Comparison of ENCODE assay signal across 8 cellular contexts in the genomic region with DNA sequence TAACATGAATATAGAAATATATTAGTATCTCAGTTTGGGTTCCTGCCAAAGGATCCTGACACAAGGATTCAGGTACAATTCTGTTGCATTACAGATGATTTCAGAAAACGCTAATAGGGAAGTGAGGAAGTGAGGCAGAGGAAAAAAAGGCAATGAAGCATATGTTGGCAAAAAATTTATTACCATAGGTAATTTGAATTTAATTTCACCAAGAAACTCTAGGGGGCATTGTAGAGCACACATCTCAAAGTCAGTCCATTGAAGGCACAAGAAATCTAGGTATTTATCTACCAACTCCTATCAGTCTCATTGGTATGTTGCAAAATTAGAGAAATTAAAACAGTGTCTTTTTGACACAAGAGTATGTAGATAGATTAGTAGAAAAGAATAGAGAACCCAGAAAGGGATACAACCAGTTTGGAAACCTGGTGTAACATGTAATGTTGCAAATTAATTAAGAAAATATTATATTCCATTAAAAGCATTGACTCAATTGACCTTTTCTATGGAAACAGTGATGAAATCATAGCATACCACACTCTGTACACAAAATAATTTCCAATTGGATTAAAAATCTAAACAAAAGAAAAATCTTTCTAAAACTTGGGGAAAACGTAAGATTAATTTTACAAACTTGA.
A peak's percentile ranks its signal among the peaks of the same experiment; 100 is the strongest.
DNase-seq lines count a peak whose midpoint lies in the region; ATAC-seq and TF ChIP-seq lines count a peak whose summit lies in the region.

No MANE protein-coding gene starts in this region.

- peak; percentile 24 for DNase-seq in NCI-H1105 treated with DMSO at 0.1 percent for 48 hours (lab: John Stamatoyannopoulos, UW)
- DNase-seq in NCI-H1105 (lab: John Stamatoyannopoulos, UW), result no peak
- peak; percentile 35 for DNase-seq in M059J (ENCODE audit: low read depth)
- peak; percentile 6 for DNase-seq in astrocyte of the spinal cord (ENCODE audit: low read depth, low spot score)
- DNase-seq in activated T-cell treated with anti-CD3 and anti-CD28 coated beads for 4 hours, result no peak
- no peak for DNase-seq in left colon

- H3K27me3 Mint-ChIP-seq in nephron (ENCODE audit: low read depth), result no peaks in the 10 kb centered on the region

- H3K4me1 Mint-ChIP-seq in nephron, result no peaks in the 10 kb centered on the region

- in situ Hi-C loops in astrocyte of the spinal cord (cut with HindIII; ENCODE audit: low sequenced_read_pairs), result no loop called here

- no peak for ATAC-seq in left colon
- no peak for ATAC-seq in HG02571 (IDR thresholded peaks at IDR 0.05; ENCODE audit: unreplicated experiment)

- no peaks in the 10 kb centered on the region for H3K36me3 Mint-ChIP-seq in nephron (ENCODE audit: low read depth)

- TF ChIP-seq CTCF in astrocyte of the spinal cord (IDR thresholded peaks at IDR 0.05; ENCODE audit: low read depth, low read length), result peak; percentile 49
- peak in 2 of 3 experiments; percentile 22 to 40 for TF ChIP-seq CTCF in nephron (IDR thresholded peaks at IDR 0.05; ENCODE audit: unreplicated experiment in 3 of 3)

- H3K9me3 Mint-ChIP-seq in nephron, result peaks cover 5% of the 10 kb centered on the region

- H3K27ac Mint-ChIP-seq in nephron, result no peak overlapping the region

- intact Hi-C loops in left colon (cut with DNase I, micrococcal nuclease), result no loop called here

- no peak overlapping the region for H3K4me3 ChIP-seq in astrocyte of the spinal cord (ENCODE audit: low read depth, low read length)

- no peak overlapping the region for H3K4me3 Mint-ChIP-seq in nephron

Comparison
In these comparisons a context has a peak if more than half of its experiments do, and no peak if none do; other contexts are left out.
1. DNase-seq: peak in NCI-H1105 treated with DMSO at 0.1 percent for 48 hours (single experiment), M059J (single experiment) and astrocyte of the spinal cord (single experiment); none in NCI-H1105 (single experiment), activated T-cell treated with anti-CD3 and anti-CD28 coated beads for 4 hours (single experiment) and left colon (0 of 2).